In the genomic region with DNA sequence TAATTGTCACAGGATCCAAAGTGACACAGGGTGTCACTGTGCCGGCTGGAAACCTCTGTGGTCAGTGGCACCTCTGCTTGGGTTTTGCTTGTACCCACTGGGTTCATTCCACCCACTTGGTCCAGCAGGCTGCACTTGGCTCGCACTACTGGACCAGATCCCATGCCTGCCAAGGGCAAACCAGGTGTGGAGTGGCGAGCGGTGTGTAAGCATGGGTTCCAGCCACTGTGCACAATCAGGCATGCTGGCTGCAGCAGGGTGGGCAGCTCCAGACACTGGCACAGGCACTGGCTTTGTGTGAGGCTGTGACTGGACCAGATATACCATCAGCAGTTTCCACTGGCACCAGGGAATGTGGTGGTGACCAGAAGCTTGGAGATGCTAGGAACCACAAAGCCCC, we compare ENCODE assay signal across 26 cellular contexts.
DNase-seq lines count a peak whose midpoint lies in the region; ATAC-seq, FAIRE-seq and TF ChIP-seq lines count a peak whose summit lies in the region.
"Had no signal": no experiment of that assay in that cellular context is flagged by ENCODE, and none has a peak within 500 bp of the region (broad histone marks: within the 10 kb centered on the region; RNA-seq: fewer than 3 reads in every experiment).

No MANE protein-coding gene starts in this region.

- peaks cover 5% of the 10 kb centered on the region for H3K9me3 Mint-ChIP-seq in stimulated activated memory B cell treated with anti-CD40 and anti-IgM and Interleukin-4, amounts not matched to agents 10 μg/mL and 1 μg/mL and 100 μg/mL, for 72 hours

- H3K27ac ChIP-seq in kidney (ENCODE audit: low read depth in 2 of 2, low read length in 2 of 2): no peak overlapping the region
- H3K27ac ChIP-seq: A549; BLaER1 treated with 17β-estradiol and CSF1 and Interleukin-3, amounts not matched to agents 10 nM and 100 nM; GM23248 had no signal

- intact Hi-C loops in kidney (cut with DNase I) (no loop called here), posterior vena cava (cut with DNase I) (no loop called here)

- no peak overlapping the region for H3K4me3 Mint-ChIP-seq in stimulated activated memory B cell treated with anti-CD40 and anti-IgM and Interleukin-4, amounts not matched to agents 10 μg/mL and 1 μg/mL and 100 μg/mL, for 72 hours
- H3K4me3 Mint-ChIP-seq: CD14-positive monocyte; CD4-positive, alpha-beta T cell; CD8-positive, alpha-beta memory T cell had no signal

- H3K4me1 Mint-ChIP-seq in stimulated activated memory B cell treated with anti-CD40 and anti-IgM and Interleukin-4, amounts not matched to agents 10 μg/mL and 1 μg/mL and 100 μg/mL, for 72 hours: no peaks in the 10 kb centered on the region
- H3K4me1 Mint-ChIP-seq: CD14-positive monocyte; CD8-positive, alpha-beta memory T cell had no signal

- peak; percentile 20 for ATAC-seq in stimulated activated memory B cell treated with anti-CD40 and anti-IgM and Interleukin-4, amounts not matched to agents 10 μg/mL and 1 μg/mL and 100 μg/mL, for 72 hours
- no peak for ATAC-seq in GM18867 (IDR thresholded peaks at IDR 0.05; ENCODE audit: unreplicated experiment)
- ATAC-seq in HG02970 (IDR thresholded peaks at IDR 0.05; ENCODE audit: low FRiP score, unreplicated experiment): no peak
- ATAC-seq in GM19328 (IDR thresholded peaks at IDR 0.05; ENCODE audit: unreplicated experiment): no peak
- ATAC-seq: A549 had no signal

- H3K9ac ChIP-seq in kidney (ENCODE audit: low read length in 2 of 2): no peak overlapping the region
- H3K9ac ChIP-seq: BLaER1 treated with 17β-estradiol and CSF1 and Interleukin-3, amounts not matched to agents 10 nM and 100 nM; GM23248 had no signal

- DNase-seq in Daoy (ENCODE audit: low read depth) (peak; percentile 0), kidney (peak; percentile 47), posterior vena cava (ENCODE audit: low spot score) (peak; percentile 50)
- DNase-seq: 8988T; ACHN; AML-193; BE2C; CD4-positive, alpha-beta T cell; CD8-positive, alpha-beta memory T cell; DMS 273 treated with DMSO at 0.1 percent for 48 hours; DMS79; GF-D8; GM23248; H7; HCEC 1CT had no signal

- no peak overlapping the region for H3K27ac Mint-ChIP-seq in stimulated activated memory B cell treated with anti-CD40 and anti-IgM and Interleukin-4, amounts not matched to agents 10 μg/mL and 1 μg/mL and 100 μg/mL, for 72 hours
- H3K27ac Mint-ChIP-seq: CD14-positive monocyte; CD4-positive, alpha-beta T cell; CD8-positive, alpha-beta memory T cell had no signal

- H3K4me1 ChIP-seq in kidney (ENCODE audit: control insufficient read depth in 1 of 2, insufficient read depth in 1 of 2, low read depth in 1 of 2, low read length in 2 of 2): no peaks in the 10 kb centered on the region
- H3K4me1 ChIP-seq: A549; BE2C; BLaER1 treated with 17β-estradiol and CSF1 and Interleukin-3, amounts not matched to agents 10 nM and 100 nM had no signal

- no peak for FAIRE-seq in kidney (lab: Jason Lieb, UNC)
- FAIRE-seq: A549, D721Med, GM12891, GM18507, H1 had no signal

- no peaks in the 10 kb centered on the region for H3K27me3 Mint-ChIP-seq in stimulated activated memory B cell treated with anti-CD40 and anti-IgM and Interleukin-4, amounts not matched to agents 10 μg/mL and 1 μg/mL and 100 μg/mL, for 72 hours
- H3K27me3 Mint-ChIP-seq: CD4-positive, alpha-beta T cell; CD8-positive, alpha-beta memory T cell had no signal

- H3K36me3 ChIP-seq in kidney (ENCODE audit: control insufficient read depth in 1 of 2, insufficient read depth in 2 of 2, low read length in 2 of 2): no peaks in the 10 kb centered on the region
- H3K36me3 ChIP-seq: BE2C; BLaER1 treated with 17β-estradiol and CSF1 and Interleukin-3, amounts not matched to agents 10 nM and 100 nM had no signal

- H3K36me3 Mint-ChIP-seq in stimulated activated memory B cell treated with anti-CD40 and anti-IgM and Interleukin-4, amounts not matched to agents 10 μg/mL and 1 μg/mL and 100 μg/mL, for 72 hours: no peaks in the 10 kb centered on the region
- H3K36me3 Mint-ChIP-seq: CD14-positive monocyte had no signal

- H3K4me3 ChIP-seq in kidney (ENCODE audit: low read length in 2 of 2): no peak overlapping the region
- H3K4me3 ChIP-seq: A549; BLaER1 treated with 17β-estradiol and CSF1 and Interleukin-3, amounts not matched to agents 10 nM and 100 nM; GM23248 had no signal

- no peak for TF ChIP-seq CTCF in kidney (IDR thresholded peaks at IDR 0.05; ENCODE audit: borderline replicate concordance, extremely low read depth, insufficient read depth)

- no peaks in the 10 kb centered on the region for H3K9me3 ChIP-seq in kidney (ENCODE audit: control insufficient read depth in 1 of 2, low read length in 2 of 2)
- H3K9me3 ChIP-seq: A549, BE2C had no signal

Comparison
In these comparisons a context has a peak if more than half of its experiments do, and no peak if none do; other contexts are left out.
1. DNase-seq: peak in every context shown above with its lines; median percentile 50 in posterior vena cava; 47 in kidney; 0 in Daoy.